In genomic region chr10:69451784-69452251, GRCh38 we compare ENCODE assay signal across 8 cellular contexts. TPM values are rescaled to one million over a fixed set of nuclear protein-coding genes. Genes with fewer than 3 reads are reported as not detected.
DNase-seq lines count a peak whose midpoint lies in the region; ATAC-seq lines count a peak whose summit lies in the region.

No MANE protein-coding gene starts in this region.

- ATAC-seq in HG03520 (IDR thresholded peaks at IDR 0.05; ENCODE audit: unreplicated experiment) (no peak), HG02759 (IDR thresholded peaks at IDR 0.05; ENCODE audit: unreplicated experiment) (no peak)

- peaks cover 55% of the 10 kb centered on the region for H3K4me1 Mint-ChIP-seq in dendritic cell treated with granulocyte-macrophage colony-stimulating factor and Interleukin-4, amounts not matched to agents 40 ng/mL and 50 ng/mL, for 4 days (ENCODE audit: low read depth)

- H3K36me3 Mint-ChIP-seq in dendritic cell treated with granulocyte-macrophage colony-stimulating factor and Interleukin-4, amounts not matched to agents 40 ng/mL and 50 ng/mL, for 4 days (ENCODE audit: low read depth), result peaks cover 40% of the 10 kb centered on the region

- no peaks in the 10 kb centered on the region for H3K9me3 Mint-ChIP-seq in dendritic cell treated with granulocyte-macrophage colony-stimulating factor and Interleukin-4, amounts not matched to agents 40 ng/mL and 50 ng/mL, for 4 days

- DNase-seq in NCI-H345 (lab: John Stamatoyannopoulos, UW), result peak; percentile 46
- DNase-seq in NCI-H345 treated with DMSO at 0.1 percent for 48 hours (lab: John Stamatoyannopoulos, UW; ENCODE audit: unreplicated experiment), result no peak
- DNase-seq in NCI-H774 (lab: John Stamatoyannopoulos, UW), result peak; percentile 29
- peak; percentile 61 for DNase-seq in mucosa of gallbladder (ENCODE audit: low spot score)
- no peak for DNase-seq in COR-L47 (lab: John Stamatoyannopoulos, UW)

- H3K27ac Mint-ChIP-seq in dendritic cell treated with granulocyte-macrophage colony-stimulating factor and Interleukin-4, amounts not matched to agents 40 ng/mL and 50 ng/mL, for 4 days, result peak overlapping the region; percentile 72

- H3K27me3 Mint-ChIP-seq in dendritic cell treated with granulocyte-macrophage colony-stimulating factor and Interleukin-4, amounts not matched to agents 40 ng/mL and 50 ng/mL, for 4 days, result peaks cover 31% of the 10 kb centered on the region

- intact Hi-C loops in dendritic cell treated with granulocyte-macrophage colony-stimulating factor and Interleukin-4, amounts not matched to agents 40 ng/mL and 50 ng/mL, for 4 days (cut with micrococcal nuclease), result no loop called here

- H3K4me3 Mint-ChIP-seq in dendritic cell treated with granulocyte-macrophage colony-stimulating factor and Interleukin-4, amounts not matched to agents 40 ng/mL and 50 ng/mL, for 4 days, result peak overlapping the region; percentile 95

RNA-seq across cellular contexts. Expression of gene TSPAN15, which starts 0.6 kb away (rescaled TPM):
- total RNA-seq in mucosa of gallbladder, result 108 TPM

RNA-seq across cellular contexts. Expression of gene TACR2, which starts 35.1 kb away (rescaled TPM):
- 1.6 TPM for total RNA-seq in mucosa of gallbladder

Comparison
In these comparisons a context has a peak if more than half of its experiments do, and no peak if none do; other contexts are left out.
1. DNase-seq: peak in NCI-H345 (single experiment), NCI-H774 (single experiment) and mucosa of gallbladder (single experiment); none in NCI-H345 treated with DMSO at 0.1 percent for 48 hours (single experiment) and COR-L47 (single experiment).